Comparison of ENCODE assay signal across 11 cellular contexts in genomic region chr2:24317491-24317920, GRCh38. TPM values are rescaled to one million over a fixed set of nuclear protein-coding genes. Genes with fewer than 3 reads are reported as not detected.
A peak's percentile ranks its signal among the peaks of the same experiment; 100 is the strongest.
DNase-seq lines count a peak whose midpoint lies in the region; ATAC-seq and TF ChIP-seq lines count a peak whose summit lies in the region.
"Had no signal": no experiment of that assay in that cellular context is flagged by ENCODE, and none has a peak within 500 bp of the region (broad histone marks: within the 10 kb centered on the region; RNA-seq: fewer than 3 reads in every experiment).

No MANE protein-coding gene starts in this region.

- H3K4me3 ChIP-seq in left ventricle myocardium inferior: no peak overlapping the region

- no peak for ATAC-seq in natural killer cell
- no peak for ATAC-seq in GM21526 (IDR thresholded peaks at IDR 0.05; ENCODE audit: low FRiP score, unreplicated experiment)
- no peak for ATAC-seq in left colon
- ATAC-seq: HCT116, T-cell had no signal

- no peaks in the 10 kb centered on the region for H3K36me3 Mint-ChIP-seq in natural killer cell

- DNase-seq in stimulated activated CD4-positive, alpha-beta T cell treated with anti-CD3 and anti-CD28 coated beads, Interleukin-15, amount 100 ng/mL, for 24 hours: peak; percentile 8
- no peak for DNase-seq in stimulated activated CD4-positive, alpha-beta T cell treated with anti-CD3 and anti-CD28 coated beads, Interleukin-4, amount 100 ng/mL, for 4 hours
- DNase-seq in NCI-H748 (lab: John Stamatoyannopoulos, UW; ENCODE audit: unreplicated experiment) (peak; percentile 71), left ventricle myocardium inferior (peak; percentile 36), natural killer cell (no peak), left colon (no peak)
- DNase-seq: glutamatergic neuron, NCI-H1930, T-cell had no signal

- H3K4me1 ChIP-seq in left ventricle myocardium inferior: peaks cover 50% of the 10 kb centered on the region

- no peak overlapping the region for H3K4me3 Mint-ChIP-seq in natural killer cell
- H3K4me3 Mint-ChIP-seq: T-cell had no signal

- intact Hi-C loops in left ventricle myocardium inferior (cut with micrococcal nuclease) (no loop called here), natural killer cell (cut with micrococcal nuclease) (no loop called here), left colon (cut with DNase I, micrococcal nuclease) (no loop called here)

- peaks cover 41 to 51% of the 10 kb centered on the region in 2 donors for H3K4me1 Mint-ChIP-seq in natural killer cell

- peaks cover under 1% of the 10 kb centered on the region for H3K36me3 ChIP-seq in left ventricle myocardium inferior

- H3K9me3 ChIP-seq in left ventricle myocardium inferior (replicated peaks): no peaks in the 10 kb centered on the region

- no peaks in the 10 kb centered on the region for H3K27me3 Mint-ChIP-seq in natural killer cell (ENCODE audit: low read depth in 2 of 2)
- H3K27me3 Mint-ChIP-seq: T-cell had no signal

- TF ChIP-seq CTCF in left ventricle myocardium inferior (IDR thresholded peaks at IDR 0.05; ENCODE audit: borderline replicate concordance): no peak
- no peak for TF ChIP-seq CTCF in natural killer cell (IDR thresholded peaks at IDR 0.05)

- H3K9me3 Mint-ChIP-seq in natural killer cell: no peaks in the 10 kb centered on the region
- H3K9me3 Mint-ChIP-seq: T-cell had no signal

- no peak overlapping the region for H3K27ac ChIP-seq in left ventricle myocardium inferior (replicated peaks)

- H3K27me3 ChIP-seq in left ventricle myocardium inferior (ENCODE audit: low read depth): no peaks in the 10 kb centered on the region

- H3K27ac Mint-ChIP-seq in natural killer cell: peak overlapping the region in 1 of 2 donors; percentile 51

RNA-seq across cellular contexts. Expression of gene ITSN2, which starts 42.8 kb away (rescaled TPM):
- 24.4 TPM for total RNA-seq in left ventricle myocardium inferior
- total RNA-seq in natural killer cell: 100 to 1,000 TPM; 101 to 118 (median 115) TPM
- total RNA-seq in left colon: 10 to 100 TPM; 52.6 to 54.6 TPM

Comparison
In these comparisons a context has a peak if more than half of its experiments do, and no peak if none do; other contexts are left out.
1. DNase-seq: peak in stimulated activated CD4-positive, alpha-beta T cell treated with anti-CD3 and anti-CD28 coated beads, Interleukin-15, amount 100 ng/mL, for 24 hours (single experiment), NCI-H748 (single experiment) and left ventricle myocardium inferior (single experiment); none in stimulated activated CD4-positive, alpha-beta T cell treated with anti-CD3 and anti-CD28 coated beads, Interleukin-4, amount 100 ng/mL, for 4 hours (0 of 2), natural killer cell (single experiment) and left colon (0 of 2).